ENCODE assay signal across 9 cellular contexts in the genomic region with DNA sequence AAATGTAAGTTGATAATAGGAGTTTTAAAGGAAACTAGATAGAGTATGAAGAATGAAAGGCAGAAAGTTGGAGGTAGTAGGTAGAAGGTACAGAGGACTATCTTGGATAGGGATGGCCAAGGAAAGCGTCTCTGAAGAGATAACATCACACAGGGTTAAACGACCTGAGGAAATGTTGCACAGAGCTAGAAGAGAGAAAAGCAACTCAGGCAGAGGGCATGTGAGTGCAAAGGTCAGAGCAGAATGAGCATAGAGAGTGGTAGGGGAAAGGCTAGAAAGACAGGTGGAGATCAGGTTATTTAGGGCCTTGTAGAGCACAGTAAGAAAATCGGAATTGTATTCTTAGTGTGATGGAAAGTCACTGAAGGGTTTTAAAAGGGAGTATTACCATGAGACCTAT.
"Had no signal": no experiment of that assay in that cellular context is flagged by ENCODE, and none has a peak within 500 bp of the region (broad histone marks: within the 10 kb centered on the region; RNA-seq: fewer than 3 reads in every experiment).

No MANE protein-coding gene starts in this region.

- H3K9ac ChIP-seq: GM23248 had no signal

- DNase-seq: GM23248, GOT3, H7, HFFc6, IMR-90 had no signal

- ATAC-seq: HCT116, K562 had no signal

- H3K4me3 Mint-ChIP-seq: HFFc6 had no signal

- H3K27ac ChIP-seq: GM23248, HL-60 had no signal

- H3K27ac Mint-ChIP-seq: HFFc6 had no signal

- H3K9me3 ChIP-seq: HAP-1 had no signal

- H3K36me3 ChIP-seq: HAP-1 had no signal

- FAIRE-seq: K562 had no signal

- H2AFZ ChIP-seq: GM23248 had no signal

- H3K4me3 ChIP-seq: GM23248, HAP-1, K562 had no signal
